ENCODE assay signal across 33 cellular contexts in genomic region chr10:78781991-78782390, GRCh38.
"Had no signal": no experiment of that assay in that cellular context is flagged by ENCODE, and none has a peak within 500 bp of the region (broad histone marks: within the 10 kb centered on the region; RNA-seq: fewer than 3 reads in every experiment).

No MANE protein-coding gene starts in this region.

- DNase-seq: activated B cell treated with CpG ODN at 0.5 μM for 24 hours; activated CD4-positive, alpha-beta memory T cell treated with anti-CD3 and anti-CD28 coated beads for 36 hours; activated CD4-positive, alpha-beta T cell treated with anti-CD3 and anti-CD28 coated beads for 4 hours; activated CD4-positive, alpha-beta T cell treated with anti-CD3 and anti-CD28 coated beads, Interleukin-2, amount 10 ng/mL, durations not matched to agents 24 days and 14 days; activated CD4-positive, alpha-beta T cell treated with anti-CD3 and anti-CD28 coated beads, Interleukin-2, amount 50 U/mL, for 1 hour; activated CD4-positive, alpha-beta T cell treated with anti-CD3 and anti-CD28 coated beads, Interleukin-2, amount 50 U/mL, for 4 hours; activated CD8-positive, alpha-beta memory T cell treated with anti-CD3 and anti-CD28 coated beads, Interleukin-2, amount 50 U/mL, for 4 hours; activated CD8-positive, alpha-beta T cell treated with anti-CD3 and anti-CD28 coated beads for 36 hours; activated effector memory CD4-positive, alpha-beta T cell treated with anti-CD3 and anti-CD28 coated beads, Interleukin-2, amount 50 U/mL, for 16 hours; activated gamma-delta T cell treated with Interleukin-2 at 50 U/mL for 16 hours; activated naive CD4-positive, alpha-beta T cell; activated naive CD4-positive, alpha-beta T cell treated with anti-CD3 and anti-CD28 coated beads for 36 hours; activated naive CD4-positive, alpha-beta T cell treated with anti-CD3 and anti-CD28 coated beads, Interleukin-2, amount 50 U/mL, for 16 hours; activated naive CD8-positive, alpha-beta T cell treated with anti-CD3 and anti-CD28 coated beads for 36 hours; activated T-cell treated with anti-CD3 and anti-CD28 coated beads for 4 hours; activated T-cell treated with anti-CD3 and anti-CD28 coated beads, Interleukin-2, amount 50 U/mL, for 1 hour; activated T-cell treated with anti-CD3 and anti-CD28 coated beads, Interleukin-2, amount 50 U/mL, for 4 hours; activated T-cell treated with anti-CD3 and anti-CD28 coated beads, Interleukin-2, amount 50 U/mL, for 72 hours; adrenal gland; amniotic stem cell; aorta; body of pancreas; brain microvascular endothelial cell; caudate nucleus; cerebellar nuclear complex; T-helper 1 cell; T-helper 2 cell; T-helper 9 cell had no signal

- H3K4me1 ChIP-seq: breast epithelium had no signal

- H3K4me3 ChIP-seq: adrenal gland, body of pancreas, breast epithelium had no signal

- ATAC-seq: activated CD4-positive, CD25-positive, alpha-beta regulatory T cell treated with anti-CD3 and anti-CD28 coated beads, Interleukin-2, amount 50 U/mL, for 24 hours; activated CD8-positive, alpha-beta T cell treated with anti-CD3 and anti-CD28 coated beads for 36 hours; activated naive CD4-positive, alpha-beta T cell treated with anti-CD3 and anti-CD28 coated beads, Interleukin-2, amount 50 U/mL, for 72 hours; activated T-cell treated with anti-CD3 and anti-CD28 coated beads, Interleukin-2, amount 50 U/mL, for 4 hours; activated T-cell treated with anti-CD3 and anti-CD28 coated beads, Interleukin-2, amount 50 U/mL, for 72 hours; activated T-helper 17 cell treated with anti-CD3 and anti-CD28 coated beads, Interleukin-2, amount 50 U/mL, for 72 hours; body of pancreas had no signal

- H3K27me3 ChIP-seq: adrenal gland, body of pancreas, breast epithelium had no signal

- H3K27ac ChIP-seq: adrenal gland, body of pancreas, brain microvascular endothelial cell, breast epithelium, VCaP had no signal

- H3K9me3 ChIP-seq: adrenal gland, body of pancreas, breast epithelium had no signal

- H3K36me3 ChIP-seq: adrenal gland, brain microvascular endothelial cell, breast epithelium had no signal
